In genomic region chr7:55117286-55117685, GRCh38 we compare ENCODE assay signal across 18 cellular contexts.
DNase-seq lines count a peak whose midpoint lies in the region; ATAC-seq and TF ChIP-seq lines count a peak whose summit lies in the region.
"Had no signal": no experiment of that assay in that cellular context is flagged by ENCODE, and none has a peak within 500 bp of the region (broad histone marks: within the 10 kb centered on the region; RNA-seq: fewer than 3 reads in every experiment).

No MANE protein-coding gene starts in this region.

- no peak overlapping the region for H3K4me3 ChIP-seq in RWPE2 (ENCODE audit: severe bottlenecking)
- no peak overlapping the region for H3K4me3 ChIP-seq in esophagus muscularis mucosa
- H3K4me3 ChIP-seq: BLaER1 treated with 17β-estradiol and CSF1 and Interleukin-3, amounts not matched to agents 10 nM and 100 nM; GM12878 had no signal

- WGBS in esophagus muscularis mucosa, result 95% methylated on average over 7 of the region's 7 CpGs

- no peaks in the 10 kb centered on the region for H3K9me3 ChIP-seq in RWPE2 (ENCODE audit: severe bottlenecking)
- H3K9me3 ChIP-seq in esophagus muscularis mucosa, result no peaks in the 10 kb centered on the region
- H3K9me3 ChIP-seq: BLaER1 treated with 17β-estradiol and CSF1 and Interleukin-3, amounts not matched to agents 10 nM and 100 nM had no signal

- H3K4me1 ChIP-seq in RWPE2 (ENCODE audit: insufficient read depth, poor library complexity, severe bottlenecking) (peaks cover 41% of the 10 kb centered on the region), esophagus muscularis mucosa (peaks cover 26 to 43% (median 34%) of the 10 kb centered on the region in 4 donors)
- H3K4me1 ChIP-seq: BLaER1 treated with 17β-estradiol and CSF1 and Interleukin-3, amounts not matched to agents 10 nM and 100 nM had no signal

- H3K27me3 ChIP-seq in RWPE2 (ENCODE audit: insufficient read depth, poor library complexity, severe bottlenecking) (no peaks in the 10 kb centered on the region), esophagus muscularis mucosa (no peaks in the 10 kb centered on the region)

- TF ChIP-seq CTCF in RWPE2 (IDR thresholded peaks at IDR 0.05; ENCODE audit: poor library complexity, severe bottlenecking), result no peak
- TF ChIP-seq CTCF in esophagus muscularis mucosa (IDR thresholded peaks at IDR 0.05), result no peak

- intact Hi-C loops in esophagus muscularis mucosa (cut with DNase I), result no loop called here

- peaks cover 83% of the 10 kb centered on the region for H3K36me3 ChIP-seq in RWPE2 (ENCODE audit: low read depth)
- no peaks in the 10 kb centered on the region for H3K36me3 ChIP-seq in esophagus muscularis mucosa
- H3K36me3 ChIP-seq: BLaER1 treated with 17β-estradiol and CSF1 and Interleukin-3, amounts not matched to agents 10 nM and 100 nM had no signal

- ATAC-seq in RWPE2 (ENCODE audit: low read depth), result no peak
- ATAC-seq in HG02763 (IDR thresholded peaks at IDR 0.05; ENCODE audit: unreplicated experiment), result no peak
- ATAC-seq: CD8-positive, alpha-beta T cell; GM12878; HCT116 had no signal

- H3K27ac ChIP-seq in RWPE2 (ENCODE audit: poor library complexity, severe bottlenecking), result peak overlapping the region; percentile 99
- no peak overlapping the region for H3K27ac ChIP-seq in esophagus muscularis mucosa (replicated peaks in 1 of 4)
- H3K27ac ChIP-seq: BLaER1 treated with 17β-estradiol and CSF1 and Interleukin-3, amounts not matched to agents 10 nM and 100 nM; HL-60 had no signal

- no peak for TF ChIP-seq POLR2A in esophagus muscularis mucosa (IDR thresholded peaks at IDR 0.05; ENCODE audit: low read depth)

- TF ChIP-seq EP300 in esophagus muscularis mucosa (IDR thresholded peaks at IDR 0.05), result no peak

- peak; percentile 16 for DNase-seq in NCI-H510A treated with DMSO at 0.1 percent for 48 hours (lab: John Stamatoyannopoulos, UW)
- DNase-seq in NCI-H510A (lab: John Stamatoyannopoulos, UW), result no peak
- no peak for DNase-seq in RWPE2 (ENCODE audit: low spot score)
- DNase-seq in esophagus muscularis mucosa (ENCODE audit: extremely low spot score), result peak; percentile 80
- no peak for DNase-seq in globus pallidus (ENCODE audit: low spot score)
- DNase-seq: Calu3; CD8-positive, alpha-beta T cell; DMS53; DND-41; EL; GOT3; H7; HFFc6 had no signal

Comparison
In these comparisons a context has a peak if more than half of its experiments do, and no peak if none do; other contexts are left out.
1. DNase-seq: peak in NCI-H510A treated with DMSO at 0.1 percent for 48 hours (single experiment) and esophagus muscularis mucosa (single experiment); none in NCI-H510A (single experiment), RWPE2 (single experiment) and globus pallidus (single experiment).